23 cellular contexts compared by ENCODE assay signal in genomic region chr6:162125659-162126058, GRCh38.
"Had no signal": no experiment of that assay in that cellular context is flagged by ENCODE, and none has a peak within 500 bp of the region (broad histone marks: within the 10 kb centered on the region; RNA-seq: fewer than 3 reads in every experiment).

No MANE protein-coding gene starts in this region.

- H3K4me1 ChIP-seq: colonic mucosa, esophagus muscularis mucosa, esophagus squamous epithelium, foreskin keratinocyte, gastrocnemius medialis, gastroesophageal sphincter had no signal

- H3K27me3 ChIP-seq: colonic mucosa, dorsolateral prefrontal cortex, esophagus muscularis mucosa, esophagus squamous epithelium, foreskin keratinocyte, gastrocnemius medialis, gastroesophageal sphincter, heart left ventricle, heart right ventricle had no signal

- H3K9me3 ChIP-seq: colonic mucosa, esophagus muscularis mucosa, esophagus squamous epithelium, gastrocnemius medialis, gastroesophageal sphincter had no signal

- DNase-seq: colonic mucosa; cortex of kidney; dermis blood vessel endothelial cell; effector CD4-positive, alpha-beta T cell; effector CD8-positive, alpha-beta T cell; effector memory CD4-positive, alpha-beta T cell; effector memory CD8-positive, alpha-beta T cell; endodermal cell; erythroblast; esophagus squamous epithelium; foreskin fibroblast; foreskin keratinocyte; foreskin melanocyte; gastrocnemius medialis; glutamatergic neuron; head of caudate nucleus; heart left ventricle; heart right ventricle had no signal

- H3K27ac ChIP-seq: colonic mucosa, coronary artery, dorsolateral prefrontal cortex, epithelial cell of prostate, esophagus muscularis mucosa, esophagus squamous epithelium, foreskin keratinocyte, gastrocnemius medialis, gastroesophageal sphincter, heart left ventricle, heart right ventricle had no signal

- H3K36me3 ChIP-seq: colonic mucosa, esophagus muscularis mucosa, esophagus squamous epithelium, gastrocnemius medialis, gastroesophageal sphincter, heart left ventricle, heart right ventricle had no signal

- H3K4me3 ChIP-seq: colonic mucosa, coronary artery, esophagus muscularis mucosa, esophagus squamous epithelium, gastrocnemius medialis, gastroesophageal sphincter, heart left ventricle, heart right ventricle had no signal
